ENCODE assay signal across 21 cellular contexts in the genomic region with DNA sequence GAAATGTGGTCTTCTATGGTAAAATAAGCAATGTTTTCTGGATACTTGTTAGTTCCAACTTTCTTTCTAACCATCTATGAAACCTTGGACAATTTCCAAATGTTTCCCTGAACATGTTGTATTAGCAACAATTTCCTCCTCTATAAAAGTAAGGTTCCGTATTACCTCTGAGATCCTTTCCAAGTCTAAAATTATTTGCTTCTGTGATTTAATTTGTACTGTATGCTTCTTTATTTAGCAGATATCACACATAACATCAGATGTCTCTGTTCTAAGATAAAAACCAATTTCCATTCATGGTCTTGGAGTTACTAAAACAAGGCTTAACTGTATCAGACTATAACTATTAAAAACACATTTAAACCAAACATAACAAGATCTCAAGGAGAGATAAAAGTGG.
"Had no signal": no experiment of that assay in that cellular context is flagged by ENCODE, and none has a peak within 500 bp of the region (broad histone marks: within the 10 kb centered on the region; RNA-seq: fewer than 3 reads in every experiment).

No MANE protein-coding gene starts in this region.

- FAIRE-seq: kidney had no signal

- H3K9me3 ChIP-seq: gastrocnemius medialis, ovary, stomach, thyroid gland had no signal

- H3K36me3 ChIP-seq: gastrocnemius medialis, ovary, stomach, thyroid gland had no signal

- H3K4me2 ChIP-seq: smooth muscle cell had no signal

- H3K27me3 ChIP-seq: gastrocnemius medialis, ovary, stomach, thyroid gland had no signal

- H3K9me3 Mint-ChIP-seq: memory B cell had no signal

- ATAC-seq: gastrocnemius medialis; left lobe of liver; natural killer cell; sciatic nerve; stimulated activated effector memory CD8-positive, alpha-beta T cell treated with anti-CD3 and anti-CD28 coated beads, Interleukin-12 subunit alpha, Interleukin-12 subunit beta, amount 100 ng/mL, for 72 hours had no signal

- H3K4me1 Mint-ChIP-seq: memory B cell; natural killer cell; stimulated activated effector memory CD8-positive, alpha-beta T cell treated with anti-CD3 and anti-CD28 coated beads, Interleukin-12 subunit alpha, Interleukin-12 subunit beta, amount 100 ng/mL, for 72 hours had no signal

- H3K4me1 ChIP-seq: gastrocnemius medialis, stomach, thyroid gland had no signal

- H3K27ac Mint-ChIP-seq: memory B cell; natural killer cell; stimulated activated effector memory CD8-positive, alpha-beta T cell treated with anti-CD3 and anti-CD28 coated beads, Interleukin-12 subunit alpha, Interleukin-12 subunit beta, amount 100 ng/mL, for 72 hours had no signal

- H3K27ac ChIP-seq: coronary artery, gastrocnemius medialis, ovary, stomach, thyroid gland had no signal

- DNase-seq: foreskin fibroblast; gastrocnemius medialis; head of caudate nucleus; kidney; natural killer cell; occipital lobe; ovary; posterior cingulate gyrus; stimulated activated CD4-positive, alpha-beta T cell treated with anti-CD3 and anti-CD28 coated beads, Interleukin-2, amount 100 ng/mL, for 24 hours; stimulated activated CD4-positive, alpha-beta T cell treated with anti-CD3 and anti-CD28 coated beads, Interleukin-4, amount 100 ng/mL, for 24 hours; stimulated activated naive CD4-positive, alpha-beta T cell treated with Interleukin-2 at 50 U/mL for 16 hours; stomach; thyroid gland; trophoblast cell had no signal

- H3K36me3 Mint-ChIP-seq: memory B cell; natural killer cell; stimulated activated effector memory CD8-positive, alpha-beta T cell treated with anti-CD3 and anti-CD28 coated beads, Interleukin-12 subunit alpha, Interleukin-12 subunit beta, amount 100 ng/mL, for 72 hours had no signal

- H3K4me3 Mint-ChIP-seq: memory B cell; natural killer cell; stimulated activated effector memory CD8-positive, alpha-beta T cell treated with anti-CD3 and anti-CD28 coated beads, Interleukin-12 subunit alpha, Interleukin-12 subunit beta, amount 100 ng/mL, for 72 hours had no signal

- H3K4me3 ChIP-seq: coronary artery, gastrocnemius medialis, lung, ovary, smooth muscle cell, stomach, thyroid gland had no signal

- H3K27me3 Mint-ChIP-seq: memory B cell had no signal
